9 cellular contexts compared by ENCODE assay signal in the genomic region with DNA sequence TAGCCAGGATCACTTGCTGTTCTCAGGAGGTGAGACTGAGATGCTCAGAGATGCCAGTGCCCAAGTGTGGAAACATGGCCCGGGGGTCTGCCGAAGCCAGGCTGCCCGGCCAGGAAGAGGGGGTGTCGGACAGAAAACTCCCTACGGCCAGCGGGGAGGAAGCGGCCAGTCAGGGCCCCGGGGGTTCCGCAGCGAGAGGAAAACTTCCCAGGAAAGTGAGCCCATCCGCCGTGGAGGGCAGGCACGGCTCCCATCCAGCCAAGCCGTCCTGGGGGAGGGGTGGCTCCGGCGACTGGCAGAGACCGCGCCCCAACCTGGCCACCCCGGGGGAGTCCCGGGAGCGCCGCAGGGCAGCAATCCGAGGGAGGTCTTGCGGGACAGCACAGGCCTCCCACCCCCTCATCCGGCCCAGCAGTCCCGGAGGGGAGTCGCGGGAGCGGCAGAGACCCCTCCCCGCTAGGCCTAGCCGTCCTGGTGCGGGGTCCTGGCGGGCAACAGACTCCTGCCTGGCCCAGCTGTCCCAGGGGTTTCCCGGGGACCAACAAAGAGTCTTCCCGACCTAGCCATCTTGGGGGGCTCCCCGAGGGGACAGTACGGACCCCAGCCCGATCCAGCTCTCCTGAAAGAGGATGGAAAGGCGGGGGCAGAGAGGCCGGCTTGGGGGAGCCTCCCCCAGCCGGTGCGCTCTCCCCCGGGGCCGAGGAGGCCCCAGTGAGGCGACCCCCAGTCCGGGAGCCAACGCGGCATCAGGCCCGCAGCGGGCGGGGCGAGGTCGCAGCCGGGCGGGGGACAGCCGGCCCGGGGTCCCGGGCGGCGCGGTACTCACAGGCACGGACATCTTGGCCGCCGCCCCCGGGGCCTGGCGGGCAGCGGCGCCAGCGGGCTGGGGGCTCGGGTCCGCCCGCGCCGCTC. TPM values are rescaled to one million over a fixed set of nuclear protein-coding genes. Genes with fewer than 3 reads are reported as not detected.
DNase-seq lines count a peak whose midpoint lies in the region; ATAC-seq, FAIRE-seq and TF ChIP-seq lines count a peak whose summit lies in the region.
"Had no signal": no experiment of that assay in that cellular context is flagged by ENCODE, and none has a peak within 500 bp of the region (broad histone marks: within the 10 kb centered on the region; RNA-seq: fewer than 3 reads in every experiment).

No MANE protein-coding gene starts in this region.

- ATAC-seq in GM18517 (IDR thresholded peaks at IDR 0.05; ENCODE audit: unreplicated experiment) = peak; percentile 29
- peak; percentile 25 for ATAC-seq in HG02610 (IDR thresholded peaks at IDR 0.05; ENCODE audit: unreplicated experiment)
- no peak for ATAC-seq in T-helper 17 cell
- no peak for ATAC-seq in HG03571 (IDR thresholded peaks at IDR 0.05; ENCODE audit: unreplicated experiment)

- DNase-seq in T-helper 17 cell (no peak), left ventricle myocardium inferior (no peak), sigmoid colon (peak; percentile 82), RCC 7860 (ENCODE audit: low spot score) (no peak), NCI-H2029 (lab: John Stamatoyannopoulos, UW) (no peak)

- no peaks in the 10 kb centered on the region for H3K36me3 ChIP-seq in left ventricle myocardium inferior
- H3K36me3 ChIP-seq in sigmoid colon = no peaks in the 10 kb centered on the region

- peaks cover 3% of the 10 kb centered on the region for H3K36me3 Mint-ChIP-seq in T-helper 17 cell (ENCODE audit: low read depth)

- H3K4me3 Mint-ChIP-seq in T-helper 17 cell = peak overlapping the region; percentile 78

- peaks cover 6% of the 10 kb centered on the region for H3K4me1 Mint-ChIP-seq in T-helper 17 cell

- no peak for TF ChIP-seq POLR2A in sigmoid colon (IDR thresholded peaks at IDR 0.05)

- TF ChIP-seq CTCF in left ventricle myocardium inferior (IDR thresholded peaks at IDR 0.05; ENCODE audit: borderline replicate concordance) (no peak), sigmoid colon (IDR thresholded peaks at IDR 0.05) (no peak)

- no peak overlapping the region for H3K27ac Mint-ChIP-seq in T-helper 17 cell

- no peak for FAIRE-seq in RCC 7860 (lab: Jason Lieb, UNC)

- no peak for TF ChIP-seq EP300 in sigmoid colon (IDR thresholded peaks at IDR 0.05)

- H3K4me3 ChIP-seq in left ventricle myocardium inferior (peak overlapping the region; percentile 100), sigmoid colon (peak overlapping the region; percentile 72 to 99 (median 86))

- peak overlapping the region; percentile 98 for H3K27ac ChIP-seq in left ventricle myocardium inferior (replicated peaks)
- peak overlapping the region; percentile 90 to 97 (median 95) for H3K27ac ChIP-seq in sigmoid colon

- no peaks in the 10 kb centered on the region for H3K9me3 ChIP-seq in T-helper 17 cell (ENCODE audit: control insufficient read depth, low read length, poor library complexity, severe bottlenecking)
- no peaks in the 10 kb centered on the region for H3K9me3 ChIP-seq in left ventricle myocardium inferior (replicated peaks)
- no peaks in the 10 kb centered on the region for H3K9me3 ChIP-seq in sigmoid colon

- H3K27me3 ChIP-seq in left ventricle myocardium inferior (ENCODE audit: low read depth) = no peaks in the 10 kb centered on the region
- no peaks in the 10 kb centered on the region for H3K27me3 ChIP-seq in sigmoid colon

- H3K27me3 Mint-ChIP-seq in T-helper 17 cell = peaks cover 44% of the 10 kb centered on the region

- intact Hi-C loops in left ventricle myocardium inferior (cut with micrococcal nuclease) (no loop called here), sigmoid colon (cut with DNase I) (loop anchor here (1.0 to 2.0 kb wide), 2 partner anchors 14 to 27 kb away; a partner anchor contains a TSS)

- H3K4me1 ChIP-seq in left ventricle myocardium inferior = peaks cover 80% of the 10 kb centered on the region
- H3K4me1 ChIP-seq in sigmoid colon = peaks cover 0 to 68% (median 56%) of the 10 kb centered on the region in 4 donors

- WGBS in sigmoid colon, 2 donors = 4% methylated on average over 74 of the region's 74 CpGs

RNA-seq across cellular contexts. Expression of a gene that starts 13.8 kb away (rescaled TPM):
- under 1 TPM in 1 of 2 donors, not detected in 1; 0.50 TPM for total RNA-seq in T-helper 17 cell
- total RNA-seq in left ventricle myocardium inferior = 82.8 TPM
- total RNA-seq in sigmoid colon = 10 to 100 TPM; 21.7 to 42.9 (median 32.4) TPM
- polyA plus RNA-seq in sigmoid colon = 10 to 100 TPM; 45.0 to 82.3 (median 72.6) TPM

RNA-seq across cellular contexts. Expression of a gene that starts 46.5 kb away (rescaled TPM):
- total RNA-seq in T-helper 17 cell (not detected), left ventricle myocardium inferior (not detected), sigmoid colon (not detected)
- 10 to 100 TPM in 1 of 3 donors, under 1 TPM in 1, not detected in 1; 0.48 to 16.8 TPM for polyA plus RNA-seq in sigmoid colon
- total RNA-seq: activated CD8-positive, alpha-beta memory T cell treated with anti-CD3 and anti-CD28 coated beads for 36 hours had no signal

RNA-seq across cellular contexts. Expression of a gene that starts 58.3 kb away (rescaled TPM):
- total RNA-seq in T-helper 17 cell (not detected), left ventricle myocardium inferior (not detected), sigmoid colon (not detected)
- polyA plus RNA-seq in sigmoid colon = 10 to 100 TPM in 1 of 3 donors, under 1 TPM in 1, not detected in 1; 0.42 to 17.4 TPM
- total RNA-seq: activated CD8-positive, alpha-beta memory T cell treated with anti-CD3 and anti-CD28 coated beads for 36 hours had no signal

Comparison
In these comparisons a context has a peak if more than half of its experiments do, and no peak if none do; other contexts are left out.
1. ATAC-seq: peak in GM18517 (single experiment) and HG02610 (single experiment); none in T-helper 17 cell (single experiment) and HG03571 (single experiment).
2. RNA of a gene that starts 13.8 kb away (total RNA-seq): 82.8 TPM in left ventricle myocardium inferior (single experiment) and 21.7 to 42.9 TPM in sigmoid colon; 0.50 TPM in T-helper 17 cell; every median in the first group is over 10 times any median in the second.